9 cellular contexts compared by ENCODE assay signal in the genomic region with DNA sequence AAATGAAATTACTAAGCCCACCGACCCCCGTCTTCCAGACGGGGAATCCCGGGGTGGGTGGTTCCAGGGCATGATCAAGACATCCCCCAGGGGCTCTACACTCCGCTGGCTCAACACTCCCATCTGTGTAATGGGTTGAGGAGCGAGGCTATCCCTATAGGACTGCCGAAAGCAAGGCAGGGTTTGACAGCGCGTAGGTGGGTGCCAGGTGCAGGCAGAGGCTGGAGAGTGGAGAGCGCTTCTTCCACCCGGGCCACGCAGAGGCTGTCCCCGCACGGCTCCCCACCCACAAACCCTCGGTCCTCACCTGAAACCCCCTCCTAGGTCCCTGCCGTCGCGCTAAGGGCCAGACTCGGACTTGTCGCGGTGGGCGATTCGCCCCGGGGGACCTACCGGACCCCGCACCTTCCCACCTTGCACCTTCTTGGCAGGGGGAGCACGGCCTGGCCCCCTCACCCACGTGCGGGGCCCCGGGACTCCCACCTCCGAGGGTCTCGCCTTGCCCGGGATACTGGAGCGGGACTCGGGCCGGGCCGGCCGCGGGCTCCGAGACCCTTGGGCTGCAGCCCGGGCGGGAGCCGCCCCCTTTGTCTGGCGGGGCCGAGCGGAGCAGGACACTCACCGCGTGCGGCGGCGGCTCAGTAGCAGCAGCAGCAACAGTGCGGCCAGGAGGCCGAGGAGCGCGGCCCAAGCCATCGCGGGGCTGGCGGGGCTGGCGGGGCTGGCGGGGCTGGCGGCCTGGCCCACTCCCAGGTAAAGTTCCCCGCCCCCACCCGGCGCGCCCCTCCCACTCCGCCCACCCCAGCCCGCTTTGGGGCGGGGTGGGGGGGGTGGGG. TPM values are rescaled to one million over a fixed set of nuclear protein-coding genes. Genes with fewer than 3 reads are reported as not detected.
A peak's percentile ranks its signal among the peaks of the same experiment; 100 is the strongest.
DNase-seq lines count a peak whose midpoint lies in the region; ATAC-seq and TF ChIP-seq lines count a peak whose summit lies in the region.
"Had no signal": no experiment of that assay in that cellular context is flagged by ENCODE, and none has a peak within 500 bp of the region (broad histone marks: within the 10 kb centered on the region; RNA-seq: fewer than 3 reads in every experiment).

A gene (minus strand): TSS at position 717 of the 836 bp plus-strand sequence. CDS start 21 bp downstream, at position 696.

- no peak within 1 kb of the TSS for H3K27ac Mint-ChIP-seq in T-helper 1 cell treated with Interleukin-12 subunit alpha and Interleukin-12 subunit beta and Interleukin-4 antibody, amounts not matched to agents 30 μg/mL and 1 μg/mL, for 36 hours
- peak within 1 kb of the TSS; percentile 76 for H3K27ac Mint-ChIP-seq in osteocyte (ENCODE audit: unreplicated experiment)

- TF ChIP-seq CTCF in BE2C (IDR thresholded peaks at IDR 0.05; ENCODE audit: low read depth, low read length) (no peak), osteocyte (IDR thresholded peaks at IDR 0.05) (no peak)

- peak within 1 kb of the TSS; percentile 39 for H3K4me3 ChIP-seq in BE2C (ENCODE audit: low read depth, low read length)
- H3K4me3 ChIP-seq: SJSA1 had no signal

- peaks cover 71% of the 10 kb centered on the region for H3K27me3 Mint-ChIP-seq in T-helper 1 cell treated with Interleukin-12 subunit alpha and Interleukin-12 subunit beta and Interleukin-4 antibody, amounts not matched to agents 30 μg/mL and 1 μg/mL, for 36 hours (ENCODE audit: low read depth)
- no peaks in the 10 kb centered on the region for H3K27me3 Mint-ChIP-seq in osteocyte (ENCODE audit: unreplicated experiment)

- ATAC-seq in Right ventricle myocardium inferior = peak; percentile 45
- no peak for ATAC-seq in GM21528 (IDR thresholded peaks at IDR 0.05; ENCODE audit: low FRiP score, unreplicated experiment)

- peaks cover 22% of the 10 kb centered on the region for H3K36me3 Mint-ChIP-seq in T-helper 1 cell treated with Interleukin-12 subunit alpha and Interleukin-12 subunit beta and Interleukin-4 antibody, amounts not matched to agents 30 μg/mL and 1 μg/mL, for 36 hours (ENCODE audit: low read depth)
- peaks cover 7% of the 10 kb centered on the region for H3K36me3 Mint-ChIP-seq in osteocyte (ENCODE audit: unreplicated experiment)

- H3K27me3 ChIP-seq in BE2C = peaks cover 23% of the 10 kb centered on the region

- H3K9me3 Mint-ChIP-seq in T-helper 1 cell treated with Interleukin-12 subunit alpha and Interleukin-12 subunit beta and Interleukin-4 antibody, amounts not matched to agents 30 μg/mL and 1 μg/mL, for 36 hours = peaks cover 6% of the 10 kb centered on the region
- no peaks in the 10 kb centered on the region for H3K9me3 Mint-ChIP-seq in osteocyte (ENCODE audit: unreplicated experiment)

- H3K4me1 Mint-ChIP-seq in T-helper 1 cell treated with Interleukin-12 subunit alpha and Interleukin-12 subunit beta and Interleukin-4 antibody, amounts not matched to agents 30 μg/mL and 1 μg/mL, for 36 hours (ENCODE audit: low read depth) = peaks cover 29% of the 10 kb centered on the region
- H3K4me1 Mint-ChIP-seq in osteocyte (ENCODE audit: unreplicated experiment) = peaks cover 76% of the 10 kb centered on the region

- peak; percentile 52 for DNase-seq in BE2C
- DNase-seq in Right ventricle myocardium inferior (ENCODE audit: missing footprints) = peak; percentile 73
- no peak for DNase-seq in osteocyte (ENCODE audit: extremely low spot score, unreplicated experiment)
- no peak for DNase-seq in MV-4-11 (lab: John Stamatoyannopoulos, UW)
- no peak for DNase-seq in NCI-H2196 (lab: John Stamatoyannopoulos, UW; ENCODE audit: unreplicated experiment)
- no peak for DNase-seq in T1000 (lab: John Stamatoyannopoulos, UW)

- H3K9me3 ChIP-seq in BE2C = no peaks in the 10 kb centered on the region
- H3K9me3 ChIP-seq: SJSA1 had no signal

- intact Hi-C loops in Right ventricle myocardium inferior (cut with DNase I) = no loop called here

- H3K36me3 ChIP-seq in BE2C = no peaks in the 10 kb centered on the region
- H3K36me3 ChIP-seq: SJSA1 had no signal

- no peaks in the 10 kb centered on the region for H3K4me1 ChIP-seq in BE2C

- peak within 1 kb of the TSS; percentile 69 for H3K4me3 Mint-ChIP-seq in T-helper 1 cell treated with Interleukin-12 subunit alpha and Interleukin-12 subunit beta and Interleukin-4 antibody, amounts not matched to agents 30 μg/mL and 1 μg/mL, for 36 hours
- peak within 1 kb of the TSS; percentile 70 for H3K4me3 Mint-ChIP-seq in osteocyte (ENCODE audit: unreplicated experiment)

RNA-seq across cellular contexts. Expression of the gene that starts here (rescaled TPM):
- not detected for polyA plus RNA-seq in BE2C (2012; ENCODE audit: insufficient read depth, insufficient read length, low read depth)
- total RNA-seq in Right ventricle myocardium inferior = 24.2 TPM
- 67.6 and 72.1 TPM in 2 replicates for total RNA-seq in osteocyte
- total RNA-seq: SJSA1 had no signal

Comparison
In these comparisons a context has a peak if more than half of its experiments do, and no peak if none do; other contexts are left out.
1. DNase-seq: peak in BE2C (single experiment) and Right ventricle myocardium inferior (single experiment); none in osteocyte (single experiment), MV-4-11 (single experiment), NCI-H2196 (single experiment) and T1000 (single experiment).